Comparison of ENCODE assay signal across 29 cellular contexts in the genomic region with DNA sequence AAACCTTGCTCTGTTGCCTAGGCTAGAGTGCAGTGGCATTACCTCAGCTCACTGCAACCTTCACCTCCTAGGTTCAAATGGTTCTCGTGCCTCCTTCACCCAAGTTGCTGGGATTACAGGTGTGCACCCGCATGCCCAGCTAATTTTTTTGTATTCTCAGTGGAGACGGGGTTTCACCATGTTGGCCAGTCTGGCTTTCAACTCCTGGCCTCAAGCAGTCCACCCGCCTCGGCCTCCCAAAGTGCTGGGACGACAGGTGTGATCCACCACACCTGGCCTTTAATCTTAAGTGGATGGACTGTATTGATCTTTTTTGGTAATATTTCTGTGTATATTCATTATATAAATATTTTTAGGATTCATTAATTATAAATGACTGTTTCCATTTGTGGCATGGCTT.
DNase-seq lines count a peak whose midpoint lies in the region; FAIRE-seq and TF ChIP-seq lines count a peak whose summit lies in the region.
"Had no signal": no experiment of that assay in that cellular context is flagged by ENCODE, and none has a peak within 500 bp of the region (broad histone marks: within the 10 kb centered on the region; RNA-seq: fewer than 3 reads in every experiment).

No MANE protein-coding gene starts in this region.

- DNase-seq in kidney = peak; percentile 27
- DNase-seq in KBM-7 = no peak
- DNase-seq: 8988T; ACHN; AML-193; BE2C; C1 segment of cervical spinal cord; Caco-2; Calu3; CD4-positive, alpha-beta memory T cell; CD4-positive, alpha-beta T cell; CD4-positive, CD25-positive, alpha-beta regulatory T cell; CD8-positive, alpha-beta memory T cell; CD8-positive, alpha-beta T cell; COR-L47; DMS 273 treated with DMSO at 0.1 percent for 48 hours; DMS153; DMS53; DMS79; DMS79 treated with DMSO at 0.1 percent for 48 hours; DND-41; EL had no signal

- FAIRE-seq in kidney (lab: Jason Lieb, UNC) = no peak
- FAIRE-seq: A204.1, D721Med had no signal

- intact Hi-C loops in kidney (cut with DNase I) = no loop called here

- H3K4me3 ChIP-seq in kidney (ENCODE audit: low read length in 2 of 2) = no peak overlapping the region
- H3K4me3 ChIP-seq: A549; BLaER1; BLaER1 treated with 17β-estradiol and CSF1 and Interleukin-3, amounts not matched to agents 10 nM and 100 nM had no signal

- no peaks in the 10 kb centered on the region for H3K36me3 ChIP-seq in kidney (ENCODE audit: control insufficient read depth in 1 of 2, insufficient read depth in 2 of 2, low read length in 2 of 2)
- H3K36me3 ChIP-seq: BE2C; BLaER1; BLaER1 treated with 17β-estradiol and CSF1 and Interleukin-3, amounts not matched to agents 10 nM and 100 nM had no signal

- no peaks in the 10 kb centered on the region for H3K9me3 ChIP-seq in kidney (ENCODE audit: control insufficient read depth in 1 of 2, low read length in 2 of 2)
- H3K9me3 ChIP-seq: A549; BE2C; BLaER1; BLaER1 treated with 17β-estradiol and CSF1 and Interleukin-3, amounts not matched to agents 10 nM and 100 nM; Caco-2 had no signal

- in situ Hi-C loops in KBM-7 (cut with MboI; ENCODE audit: low pct_unique_long_range_greater_than_20kb, low sequenced_read_pairs) = no loop called here

- H3K9ac ChIP-seq in kidney (ENCODE audit: low read length in 2 of 2) = no peak overlapping the region
- H3K9ac ChIP-seq: BLaER1; BLaER1 treated with 17β-estradiol and CSF1 and Interleukin-3, amounts not matched to agents 10 nM and 100 nM had no signal

- no peaks in the 10 kb centered on the region for H3K4me1 ChIP-seq in kidney (ENCODE audit: control insufficient read depth in 1 of 2, insufficient read depth in 1 of 2, low read depth in 1 of 2, low read length in 2 of 2)
- H3K4me1 ChIP-seq: A549; BE2C; BLaER1; BLaER1 treated with 17β-estradiol and CSF1 and Interleukin-3, amounts not matched to agents 10 nM and 100 nM; Caco-2 had no signal

- H3K27ac ChIP-seq in kidney (ENCODE audit: low read depth in 2 of 2, low read length in 2 of 2) = no peak overlapping the region
- H3K27ac ChIP-seq: 22Rv1; A549; BLaER1; BLaER1 treated with 17β-estradiol and CSF1 and Interleukin-3, amounts not matched to agents 10 nM and 100 nM; C4-2B had no signal

- no peak for TF ChIP-seq CTCF in kidney (IDR thresholded peaks at IDR 0.05; ENCODE audit: borderline replicate concordance, extremely low read depth, insufficient read depth)
